19 cellular contexts compared by ENCODE assay signal in the genomic region with DNA sequence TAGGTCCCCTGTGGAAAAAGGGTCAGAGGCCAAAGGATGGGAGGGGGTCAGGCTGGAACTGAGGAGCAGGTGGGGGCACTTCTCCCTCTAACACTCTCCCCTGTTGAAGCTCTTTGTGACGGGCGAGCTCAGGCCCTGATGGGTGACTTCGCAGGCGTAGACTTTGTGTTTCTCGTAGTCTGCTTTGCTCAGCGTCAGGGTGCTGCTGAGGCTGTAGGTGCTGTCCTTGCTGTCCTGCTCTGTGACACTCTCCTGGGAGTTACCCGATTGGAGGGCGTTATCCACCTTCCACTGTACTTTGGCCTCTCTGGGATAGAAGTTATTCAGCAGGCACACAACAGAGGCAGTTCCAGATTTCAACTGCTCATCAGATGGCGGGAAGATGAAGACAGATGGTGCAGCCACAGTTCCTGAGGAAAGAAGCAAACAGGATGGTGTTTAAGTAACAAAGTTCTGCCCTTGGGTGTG.
DNase-seq lines count a peak whose midpoint lies in the region; ATAC-seq and TF ChIP-seq lines count a peak whose summit lies in the region.
"Had no signal": no experiment of that assay in that cellular context is flagged by ENCODE, and none has a peak within 500 bp of the region (broad histone marks: within the 10 kb centered on the region; RNA-seq: fewer than 3 reads in every experiment).

No MANE protein-coding gene starts in this region.

- peaks cover 9% of the 10 kb centered on the region for H3K9me3 Mint-ChIP-seq in glutamatergic neuron (ENCODE audit: unreplicated experiment)
- H3K9me3 Mint-ChIP-seq: activated naive CD4-positive, alpha-beta T cell treated with anti-CD3 and anti-CD28 coated beads, Interleukin-2, amount 10 ng/mL, durations not matched to agents 7 days and 5 days; CD4-positive, alpha-beta T cell; T-helper 1 cell treated with Interleukin-12 subunit alpha and Interleukin-12 subunit beta and Interleukin-4 antibody, amounts not matched to agents 30 μg/mL and 1 μg/mL, for 36 hours had no signal

- no peaks in the 10 kb centered on the region for H3K9me2 ChIP-seq in OCI-LY1 (ENCODE audit: low read depth, low read length)

- 77 to 82% methylated on average over 9 of the region's 9 CpGs for WGBS in aorta, 2 donors

- H3F3A ChIP-seq in OCI-LY1 (ENCODE audit: insufficient read depth, low read length): peaks cover 30% of the 10 kb centered on the region

- peak; percentile 10 for DNase-seq in NCI-H2171 treated with DMSO at 0.1 percent for 48 hours (lab: John Stamatoyannopoulos, UW)
- DNase-seq in NCI-H2171 (lab: John Stamatoyannopoulos, UW): no peak
- DNase-seq in glutamatergic neuron: peak; percentile 44
- no peak for DNase-seq in aorta
- DNase-seq in SKM-1 treated with dmso at 0.1 percent for 144 hours (lab: John Stamatoyannopoulos, UW; ENCODE audit: unreplicated experiment): no peak
- DNase-seq in NCI-H1436 (lab: John Stamatoyannopoulos, UW): no peak
- DNase-seq in stimulated activated CD4-positive, alpha-beta T cell treated with anti-CD3 and anti-CD28 coated beads, Interleukin-4, amount 100 ng/mL, for 1 hour: no peak
- DNase-seq: activated CD4-positive, alpha-beta T cell treated with anti-CD3 and anti-CD28 coated beads for 36 hours; activated CD8-positive, alpha-beta memory T cell treated with anti-CD3 and anti-CD28 coated beads, Interleukin-2, amount 50 U/mL, for 4 hours; activated naive CD4-positive, alpha-beta T cell treated with anti-CD3 and anti-CD28 coated beads, Interleukin-2, amount 10 ng/mL, durations not matched to agents 7 days and 5 days; CD4-positive, alpha-beta T cell; heart right ventricle; kidney; NCI-H1930; NCI-H774; ovary had no signal

- H3K36me3 ChIP-seq in OCI-LY1 (ENCODE audit: insufficient read depth, low read length) (peaks cover 59% of the 10 kb centered on the region), aorta (ENCODE audit: control insufficient read depth in 1 of 2, insufficient read depth in 2 of 2, low read length in 1 of 2) (no peaks in the 10 kb centered on the region)
- H3K36me3 ChIP-seq: esophagus muscularis mucosa, heart right ventricle, ovary had no signal

- H3K9me3 ChIP-seq in OCI-LY1 (ENCODE audit: low read length) (no peaks in the 10 kb centered on the region), aorta (ENCODE audit: control insufficient read depth, low read length) (no peaks in the 10 kb centered on the region)
- H3K9me3 ChIP-seq: esophagus muscularis mucosa, heart right ventricle, ovary had no signal

- peaks cover 29% of the 10 kb centered on the region for H3K79me2 ChIP-seq in OCI-LY1 (ENCODE audit: insufficient read depth, low read length)

- H2AFZ ChIP-seq in OCI-LY1 (ENCODE audit: low read length): no peak overlapping the region

- H3K27ac Mint-ChIP-seq in glutamatergic neuron (ENCODE audit: unreplicated experiment): peak overlapping the region; percentile 85
- H3K27ac Mint-ChIP-seq: activated CD4-positive, alpha-beta T cell treated with anti-CD3 and anti-CD28 coated beads for 36 hours; activated naive CD4-positive, alpha-beta T cell treated with anti-CD3 and anti-CD28 coated beads, Interleukin-2, amount 10 ng/mL, durations not matched to agents 7 days and 5 days; CD4-positive, alpha-beta T cell; T-helper 1 cell treated with Interleukin-12 subunit alpha and Interleukin-12 subunit beta and Interleukin-4 antibody, amounts not matched to agents 30 μg/mL and 1 μg/mL, for 36 hours had no signal

- no peaks in the 10 kb centered on the region for H4K20me1 ChIP-seq in OCI-LY1 (ENCODE audit: insufficient read depth, low read length)

- H3K27me3 Mint-ChIP-seq in glutamatergic neuron (ENCODE audit: unreplicated experiment): peaks cover 4% of the 10 kb centered on the region

- H3K27ac ChIP-seq in OCI-LY1 (ENCODE audit: low read depth, low read length, poor library complexity, severe bottlenecking) (peak overlapping the region; percentile 100), aorta (ENCODE audit: low read depth in 1 of 2, low read length in 2 of 2) (no peak overlapping the region)
- H3K27ac ChIP-seq: esophagus muscularis mucosa, ovary had no signal

- H3K9ac ChIP-seq in OCI-LY1 (ENCODE audit: low read length): peak overlapping the region; percentile 94

- no peaks in the 10 kb centered on the region for H3K36me3 Mint-ChIP-seq in glutamatergic neuron (ENCODE audit: unreplicated experiment)
- H3K36me3 Mint-ChIP-seq: activated naive CD4-positive, alpha-beta T cell treated with anti-CD3 and anti-CD28 coated beads, Interleukin-2, amount 10 ng/mL, durations not matched to agents 7 days and 5 days had no signal

- peak overlapping the region; percentile 63 for H3K4me3 Mint-ChIP-seq in glutamatergic neuron (ENCODE audit: unreplicated experiment)
- H3K4me3 Mint-ChIP-seq: activated CD4-positive, alpha-beta T cell treated with anti-CD3 and anti-CD28 coated beads for 36 hours; activated naive CD4-positive, alpha-beta T cell treated with anti-CD3 and anti-CD28 coated beads, Interleukin-2, amount 10 ng/mL, durations not matched to agents 7 days and 5 days; CD4-positive, alpha-beta T cell; T-helper 1 cell treated with Interleukin-12 subunit alpha and Interleukin-12 subunit beta and Interleukin-4 antibody, amounts not matched to agents 30 μg/mL and 1 μg/mL, for 36 hours had no signal

- TF ChIP-seq CTCF in OCI-LY1 (IDR thresholded peaks at IDR 0.05; ENCODE audit: low read length) (no peak), glutamatergic neuron (IDR thresholded peaks at IDR 0.05; ENCODE audit: partially characterized antibody, unreplicated experiment) (no peak)

- H3K4me2 ChIP-seq in OCI-LY1 (ENCODE audit: low read length): peak overlapping the region; percentile 77

- H3K4me3 ChIP-seq in OCI-LY1 (ENCODE audit: low read depth, low read length, poor library complexity, severe bottlenecking): peak overlapping the region; percentile 92
- no peak overlapping the region for H3K4me3 ChIP-seq in aorta (ENCODE audit: low read length in 2 of 2)
- H3K4me3 ChIP-seq: esophagus muscularis mucosa, heart right ventricle, ovary had no signal

- H3K27me3 ChIP-seq in OCI-LY1 (ENCODE audit: insufficient read depth, low read length) (no peaks in the 10 kb centered on the region), aorta (ENCODE audit: control insufficient read depth in 1 of 2, insufficient read depth in 2 of 2, low read length in 1 of 2) (no peaks in the 10 kb centered on the region)
- H3K27me3 ChIP-seq: esophagus muscularis mucosa, ovary had no signal

- intact Hi-C loops in aorta (cut with DNase I): no loop called here

- peaks cover 29% of the 10 kb centered on the region for H3K4me1 Mint-ChIP-seq in glutamatergic neuron (ENCODE audit: low read depth, unreplicated experiment)
- H3K4me1 Mint-ChIP-seq: activated CD4-positive, alpha-beta T cell treated with anti-CD3 and anti-CD28 coated beads for 36 hours; activated naive CD4-positive, alpha-beta T cell treated with anti-CD3 and anti-CD28 coated beads, Interleukin-2, amount 10 ng/mL, durations not matched to agents 7 days and 5 days had no signal

- H3K4me1 ChIP-seq in OCI-LY1 (ENCODE audit: insufficient read depth, low read length, severe bottlenecking): peaks cover 66% of the 10 kb centered on the region
- no peaks in the 10 kb centered on the region for H3K4me1 ChIP-seq in aorta (ENCODE audit: control insufficient read depth in 1 of 2, insufficient read depth in 2 of 2, low read length in 2 of 2)

- ATAC-seq in aorta (ENCODE audit: low FRiP score): peak; percentile 29
- ATAC-seq: activated CD4-positive, alpha-beta T cell treated with anti-CD3 and anti-CD28 coated beads for 36 hours had no signal

Comparison
In these comparisons a context has a peak if more than half of its experiments do, and no peak if none do; other contexts are left out.
1. DNase-seq: peak in NCI-H2171 treated with DMSO at 0.1 percent for 48 hours (single experiment) and glutamatergic neuron (single experiment); none in NCI-H2171 (single experiment), aorta (0 of 2), SKM-1 treated with dmso at 0.1 percent for 144 hours (single experiment), NCI-H1436 (single experiment) and stimulated activated CD4-positive, alpha-beta T cell treated with anti-CD3 and anti-CD28 coated beads, Interleukin-4, amount 100 ng/mL, for 1 hour (single experiment).